ENCODE assay signal across 9 cellular contexts in genomic region chr3:5226783-5227182, GRCh38. TPM values are rescaled to one million over a fixed set of nuclear protein-coding genes. Genes with fewer than 3 reads are reported as not detected.
DNase-seq lines count a peak whose midpoint lies in the region; ATAC-seq, FAIRE-seq and TF ChIP-seq lines count a peak whose summit lies in the region.
"Had no signal": no experiment of that assay in that cellular context is flagged by ENCODE, and none has a peak within 500 bp of the region (broad histone marks: within the 10 kb centered on the region; RNA-seq: fewer than 3 reads in every experiment).

No MANE protein-coding gene starts in this region.

- no peak overlapping the region for H3K4me2 ChIP-seq in GM23338
- H3K4me2 ChIP-seq in SK-N-SH = no peak overlapping the region

- H3K9me2 ChIP-seq in GM23338 (ENCODE audit: insufficient read depth) (no peaks in the 10 kb centered on the region), SK-N-SH (no peaks in the 10 kb centered on the region)

- H3K4me1 ChIP-seq in CD8-positive, alpha-beta T cell (ENCODE audit: insufficient read depth, low read length) = no peaks in the 10 kb centered on the region
- H3K4me1 ChIP-seq in GM23338 (ENCODE audit: insufficient read depth) (no peaks in the 10 kb centered on the region), SK-N-SH (ENCODE audit: control insufficient read depth in 1 of 2, insufficient read depth in 2 of 2, low read depth in 1 of 2, low read length in 1 of 2) (peaks cover 0 to 2% of the 10 kb centered on the region in 2 experiments; a peak in 1 of 4 replicates), kidney (ENCODE audit: control insufficient read depth in 1 of 2, insufficient read depth in 1 of 2, low read depth in 1 of 2, low read length in 2 of 2) (peaks cover 0 to 3% of the 10 kb centered on the region in 2 donors)

- intact Hi-C loops in CD8-positive, alpha-beta T cell (cut with DNase I, micrococcal nuclease) = no loop called here
- intact Hi-C loops in kidney (cut with DNase I) = no loop called here

- no peak for TF ChIP-seq EP300 in SK-N-SH (IDR thresholded peaks at IDR 0.05; ENCODE audit: borderline replicate concordance in 1 of 2, low read depth in 1 of 2, low read length in 1 of 2)

- H3K27me3 Mint-ChIP-seq in CD8-positive, alpha-beta T cell (ENCODE audit: low read depth) = no peaks in the 10 kb centered on the region
- peaks cover 3% of the 10 kb centered on the region for H3K27me3 Mint-ChIP-seq in GM23338 (ENCODE audit: insufficient read depth, low read depth, poor library complexity)
- H3K27me3 Mint-ChIP-seq: IgD-negative memory B cell had no signal

- H3K4me3 Mint-ChIP-seq in CD8-positive, alpha-beta T cell = no peak overlapping the region
- no peak overlapping the region for H3K4me3 Mint-ChIP-seq in GM23338
- H3K4me3 Mint-ChIP-seq: IgD-negative memory B cell had no signal

- TF ChIP-seq CTCF in CD8-positive, alpha-beta T cell (IDR thresholded peaks at IDR 0.05) = peak; percentile 17
- TF ChIP-seq CTCF in GM23338 (conservative IDR thresholded peaks at IDR 0.05; ENCODE audit: low read depth in 2 of 2) = peak in 1 of 2 experiments; percentile 60; a peak in 3 of 4 replicates
- peak; percentile 77 for TF ChIP-seq CTCF in SK-N-SH (IDR thresholded peaks at IDR 0.05)
- peak; percentile 52 for TF ChIP-seq CTCF in kidney (IDR thresholded peaks at IDR 0.05; ENCODE audit: borderline replicate concordance, extremely low read depth, insufficient read depth)

- no peaks in the 10 kb centered on the region for H3K36me3 Mint-ChIP-seq in CD8-positive, alpha-beta T cell
- no peaks in the 10 kb centered on the region; the same call in 2 of the 3 replicates for H3K36me3 Mint-ChIP-seq in GM23338 (ENCODE audit: low read depth)
- H3K36me3 Mint-ChIP-seq: IgD-negative memory B cell had no signal

- H3K27ac ChIP-seq in CD8-positive, alpha-beta T cell (ENCODE audit: low read depth, low read length) = no peak overlapping the region
- H3K27ac ChIP-seq in GM23338 (ENCODE audit: low read depth) = no peak overlapping the region
- no peak overlapping the region for H3K27ac ChIP-seq in SK-N-SH (ENCODE audit: low read depth in 2 of 2, low read length in 1 of 2)
- H3K27ac ChIP-seq in kidney (ENCODE audit: low read depth in 2 of 2, low read length in 2 of 2) = no peak overlapping the region

- H3F3A ChIP-seq in GM23338 (replicated peaks; ENCODE audit: low read depth) (no peaks in the 10 kb centered on the region), SK-N-SH (replicated peaks; ENCODE audit: insufficient read depth) (no peaks in the 10 kb centered on the region)

- H3K4me3 ChIP-seq in CD8-positive, alpha-beta T cell (ENCODE audit: low read depth, low read length) = no peak overlapping the region
- H3K4me3 ChIP-seq in GM23338 = no peak overlapping the region
- no peak overlapping the region for H3K4me3 ChIP-seq in SK-N-SH (ENCODE audit: low read depth in 2 of 2, low read length in 1 of 2)
- no peak overlapping the region for H3K4me3 ChIP-seq in kidney (ENCODE audit: low read length in 2 of 2)

- H4K20me1 ChIP-seq in GM23338 (replicated peaks; ENCODE audit: insufficient read depth) (no peaks in the 10 kb centered on the region; the same call in 1 of the 2 replicates), SK-N-SH (ENCODE audit: insufficient read depth) (no peaks in the 10 kb centered on the region)

- 33% methylated on average over 6 of the region's 6 CpGs for WGBS in SK-N-SH (ENCODE audit: low lambda C conversion rate)

- no peak for DNase-seq in CD8-positive, alpha-beta T cell
- DNase-seq in GM23338 (ENCODE audit: low spot score) = peak; percentile 28
- peak; percentile 38 for DNase-seq in SK-N-SH
- DNase-seq in kidney = no peak
- no peak for DNase-seq in activated CD8-positive, alpha-beta memory T cell treated with anti-CD3 and anti-CD28 coated beads, Interleukin-2, amount 50 U/mL, for 4 hours
- DNase-seq in NCI-H2196 treated with DMSO at 0.1 percent for 48 hours (lab: John Stamatoyannopoulos, UW; ENCODE audit: unreplicated experiment) = no peak
- no peak for DNase-seq in nucleus accumbens (lab: John Stamatoyannopoulos, UW)
- no peak for DNase-seq in T-helper 1 cell

- no peaks in the 10 kb centered on the region for H3K4me1 Mint-ChIP-seq in CD8-positive, alpha-beta T cell (ENCODE audit: low read depth)
- peaks cover 13% of the 10 kb centered on the region for H3K4me1 Mint-ChIP-seq in GM23338

- POLR2A ChIA-PET in CD8-positive, alpha-beta T cell (lab: Charles Lee) = no interaction called here
- POLR2A ChIA-PET in SK-N-SH (lab: Yijun Ruan, JAX) = no interaction called here

- CTCF ChIA-PET in CD8-positive, alpha-beta T cell (lab: Charles Lee) = interaction anchor here (1.3 to 2.2 kb wide), 2 partner anchors 11 to 12 kb away, joined by 3 to 5 read pairs; no protein-coding TSS in a partner anchor
- CTCF ChIA-PET in SK-N-SH (lab: Yijun Ruan, JAX) = interaction anchor here (1.0 to 2.2 kb wide), 4 partner anchors 16 to 193 kb away, joined by 4 to 5 read pairs (median 4); no protein-coding TSS in a partner anchor

- H3K9ac ChIP-seq in SK-N-SH (no peak overlapping the region), kidney (ENCODE audit: low read length in 2 of 2) (no peak overlapping the region)

- peak; percentile 79 for TF ChIP-seq RAD21 in SK-N-SH (IDR thresholded peaks at IDR 0.05; ENCODE audit: low read length)

- H3K27me3 ChIP-seq in CD8-positive, alpha-beta T cell (ENCODE audit: insufficient read depth, low read length) = no peaks in the 10 kb centered on the region
- H3K27me3 ChIP-seq in GM23338 (ENCODE audit: insufficient read depth) (no peaks in the 10 kb centered on the region), SK-N-SH (ENCODE audit: insufficient read depth) (no peaks in the 10 kb centered on the region)

- peak; percentile 73 for FAIRE-seq in kidney (lab: Jason Lieb, UNC)

- H3K79me2 ChIP-seq in GM23338 (replicated peaks; ENCODE audit: insufficient read depth) (no peaks in the 10 kb centered on the region), SK-N-SH (ENCODE audit: insufficient read depth) (no peaks in the 10 kb centered on the region)

- H3K9me3 ChIP-seq in CD8-positive, alpha-beta T cell (ENCODE audit: low read length) = no peaks in the 10 kb centered on the region
- no peaks in the 10 kb centered on the region for H3K9me3 ChIP-seq in SK-N-SH
- no peaks in the 10 kb centered on the region for H3K9me3 ChIP-seq in kidney (ENCODE audit: control insufficient read depth in 1 of 2, low read length in 2 of 2)

- ATAC-seq in CD8-positive, alpha-beta T cell = no peak
- no peak for ATAC-seq in GM23338

- H3K9me3 Mint-ChIP-seq in CD8-positive, alpha-beta T cell = no peaks in the 10 kb centered on the region
- H3K9me3 Mint-ChIP-seq in GM23338 = no peaks in the 10 kb centered on the region
- H3K9me3 Mint-ChIP-seq: IgD-negative memory B cell had no signal

- no peak overlapping the region for H2AFZ ChIP-seq in GM23338
- no peak overlapping the region for H2AFZ ChIP-seq in SK-N-SH (ENCODE audit: low read depth)

- no peaks in the 10 kb centered on the region for H3K36me3 ChIP-seq in CD8-positive, alpha-beta T cell (ENCODE audit: insufficient read depth, low read length)
- H3K36me3 ChIP-seq in GM23338 (ENCODE audit: insufficient read depth) (no peaks in the 10 kb centered on the region), SK-N-SH (replicated peaks in 1 of 2; ENCODE audit: control insufficient read depth in 1 of 2, insufficient read depth in 2 of 2, low read length in 1 of 2) (no peaks in the 10 kb centered on the region), kidney (ENCODE audit: control insufficient read depth in 1 of 2, insufficient read depth in 2 of 2, low read length in 2 of 2) (no peaks in the 10 kb centered on the region)

- no peak overlapping the region for H3K27ac Mint-ChIP-seq in CD8-positive, alpha-beta T cell
- H3K27ac Mint-ChIP-seq in GM23338 = no peak overlapping the region
- H3K27ac Mint-ChIP-seq: IgD-negative memory B cell had no signal

TF ChIP-seq in SK-N-SH, 30 proteins besides CTCF, POLR2A, EP300 and RAD21:
- no peak for TF ChIP-seq PBX3 (IDR thresholded peaks at IDR 0.05)
- TF ChIP-seq SMC3 (IDR thresholded peaks at IDR 0.05; ENCODE audit: low read depth, low read length) = peak; percentile 34; the same call in 1 of the 2 replicates
- TF ChIP-seq FOXJ3 (CRISPR knock-in tag; IDR thresholded peaks at IDR 0.05) = no peak

RNA-seq across cellular contexts. Expression of gene EDEM1, which starts 39.3 kb away (rescaled TPM):
- total RNA-seq in CD8-positive, alpha-beta T cell = 10 to 100 TPM; 73.0 to 88.9 TPM
- 10.4 and 36.7 TPM in 2 replicates for total RNA-seq in GM23338 (2014; rRNA removed; shearing (Covaris generic))
- polyA plus RNA-seq in GM23338 (2016; fragmentation: Nextera tagmentation; extraction: Ambion mirVana) = 2.2 and 2.3 TPM in 2 replicates
- polyA plus RNA-seq in SK-N-SH (2012; rRNA removed) = 25.2 and 37.4 TPM in 2 replicates
- 34.3 and 35.8 TPM in 2 replicates for polyA plus RNA-seq in SK-N-SH (2012; cell fraction: cytosol; rRNA removed)
- polyA plus RNA-seq in SK-N-SH (2012; cell fraction: nucleus; rRNA removed) = 13.9 and 24.5 TPM in 2 replicates
- 47.5 TPM for total RNA-seq in kidney
- 5.5 TPM for polyA plus RNA-seq in kidney (ENCODE audit: insufficient read depth, low read depth, low replicate concordance)

Comparison
In these comparisons a context has a peak if more than half of its experiments do, and no peak if none do; other contexts are left out.
1. DNase-seq: peak in GM23338 (single experiment) and SK-N-SH (single experiment); none in CD8-positive, alpha-beta T cell (0 of 7), kidney (single experiment), activated CD8-positive, alpha-beta memory T cell treated with anti-CD3 and anti-CD28 coated beads, Interleukin-2, amount 50 U/mL, for 4 hours (single experiment), NCI-H2196 treated with DMSO at 0.1 percent for 48 hours (single experiment), nucleus accumbens (0 of 56) and T-helper 1 cell (0 of 5).